12 cellular contexts compared by ENCODE assay signal in genomic region chr1:24287779-24288178, GRCh38. TPM values are rescaled to one million over a fixed set of nuclear protein-coding genes. Genes with fewer than 3 reads are reported as not detected.
"Had no signal": no experiment of that assay in that cellular context is flagged by ENCODE, and none has a peak within 500 bp of the region (broad histone marks: within the 10 kb centered on the region; RNA-seq: fewer than 3 reads in every experiment).

No MANE protein-coding gene starts in this region.

RNA-seq across cellular contexts. Expression of gene GRHL3, which starts 31.4 kb away (rescaled TPM):
- total RNA-seq: activated naive CD4-positive, alpha-beta T cell treated with anti-CD3 and anti-CD28 coated beads, Interleukin-2, amount 50 U/mL, for 72 hours; activated naive CD8-positive, alpha-beta T cell treated with anti-CD3 and anti-CD28 coated beads for 36 hours; activated naive CD8-positive, alpha-beta T cell treated with anti-CD3 and anti-CD28 coated beads, Interleukin-2, amount 10 ng/mL, durations not matched to agents 7 days and 5 days; activated T-cell treated with anti-CD3 and anti-CD28 coated beads, Interleukin-2, amount 50 U/mL, for 4 hours; activated T-helper 1 cell treated with anti-CD3 and anti-CD28 coated beads, Interleukin-12 subunit alpha, Interleukin-12 subunit beta, Interleukin-2, Interleukin-4 antibody, amounts not matched to agents 30 ng/mL and 10 ng/mL and 1 ng/mL, durations not matched to agents 14 hours and 24 hours and 36 hours; activated T-helper 17 cell treated with anti-CD3 and anti-CD28 coated beads, Interleukin-2, amount 50 U/mL, for 72 hours; activated T-helper 2 cell treated with anti-CD3 and anti-CD28 coated beads, Interferon-gamma antibody, Interleukin-2, Interleukin-4, amounts not matched to agents 10 μg/mL and 5 μg/mL and 100 μg/mL, durations not matched to agents 14 hours and 24 hours and 36 hours; aorta; ascending aorta; body of pancreas; cardiac septum had no signal
- polyA plus RNA-seq: cardiac muscle cell had no signal
